ENCODE assay signal across 13 cellular contexts in the genomic region with DNA sequence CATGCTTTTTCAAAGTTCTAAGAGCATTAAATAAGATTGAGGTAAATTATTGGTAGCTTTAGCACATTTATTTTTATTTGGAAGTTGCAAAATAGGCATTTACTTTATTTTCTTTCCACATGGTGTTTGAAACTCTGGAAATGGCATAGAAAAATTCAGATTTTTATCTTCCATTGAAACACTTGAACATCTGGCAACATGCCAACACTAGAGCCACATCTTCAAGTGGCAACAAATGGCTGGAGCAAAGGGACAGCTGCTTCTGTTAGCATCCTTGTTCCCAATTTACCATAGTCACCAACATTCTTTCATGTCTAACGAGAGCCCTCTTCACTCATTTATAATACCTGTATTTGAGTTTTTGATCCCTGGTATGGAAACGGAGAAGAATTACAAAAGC.
"Had no signal": no experiment of that assay in that cellular context is flagged by ENCODE, and none has a peak within 500 bp of the region (broad histone marks: within the 10 kb centered on the region; RNA-seq: fewer than 3 reads in every experiment).

No MANE protein-coding gene starts in this region.

- H3K36me3 ChIP-seq: adrenal gland, colonic mucosa, gastroesophageal sphincter, left lung, sigmoid colon, transverse colon had no signal

- ATAC-seq: gastroesophageal sphincter, left lung had no signal

- H3K4me1 ChIP-seq: adrenal gland, colonic mucosa, gastroesophageal sphincter, left lung, sigmoid colon, transverse colon had no signal

- H3K27me3 ChIP-seq: adrenal gland, colonic mucosa, gastroesophageal sphincter, left lung, sigmoid colon, transverse colon had no signal

- H3K9me3 ChIP-seq: adrenal gland, colonic mucosa, gastroesophageal sphincter had no signal

- H3K27ac ChIP-seq: adrenal gland, colonic mucosa, gastroesophageal sphincter, left lung, sigmoid colon, transverse colon had no signal

- H3K4me3 ChIP-seq: adrenal gland, colonic mucosa, gastroesophageal sphincter, left lung, sigmoid colon, transverse colon had no signal

- DNase-seq: activated CD4-positive, CD25-positive, alpha-beta regulatory T cell; activated naive CD4-positive, alpha-beta T cell treated with anti-CD3 and anti-CD28 coated beads, Interleukin-2, amount 50 U/mL, for 16 hours; activated T-cell treated with anti-CD3 and anti-CD28 coated beads, Interleukin-2, amount 50 U/mL, for 1 hour; adrenal gland; colonic mucosa; effector CD8-positive, alpha-beta T cell; left lung; nephron progenitor cell; sigmoid colon; stimulated activated CD4-positive, alpha-beta T cell treated with anti-CD3 and anti-CD28 coated beads, Interleukin-12 subunit alpha, Interleukin-12 subunit beta, amount 100 ng/mL, for 4 hours; stimulated activated naive CD4-positive, alpha-beta T cell; transverse colon had no signal
